ENCODE assay signal across 7 cellular contexts in the genomic region with DNA sequence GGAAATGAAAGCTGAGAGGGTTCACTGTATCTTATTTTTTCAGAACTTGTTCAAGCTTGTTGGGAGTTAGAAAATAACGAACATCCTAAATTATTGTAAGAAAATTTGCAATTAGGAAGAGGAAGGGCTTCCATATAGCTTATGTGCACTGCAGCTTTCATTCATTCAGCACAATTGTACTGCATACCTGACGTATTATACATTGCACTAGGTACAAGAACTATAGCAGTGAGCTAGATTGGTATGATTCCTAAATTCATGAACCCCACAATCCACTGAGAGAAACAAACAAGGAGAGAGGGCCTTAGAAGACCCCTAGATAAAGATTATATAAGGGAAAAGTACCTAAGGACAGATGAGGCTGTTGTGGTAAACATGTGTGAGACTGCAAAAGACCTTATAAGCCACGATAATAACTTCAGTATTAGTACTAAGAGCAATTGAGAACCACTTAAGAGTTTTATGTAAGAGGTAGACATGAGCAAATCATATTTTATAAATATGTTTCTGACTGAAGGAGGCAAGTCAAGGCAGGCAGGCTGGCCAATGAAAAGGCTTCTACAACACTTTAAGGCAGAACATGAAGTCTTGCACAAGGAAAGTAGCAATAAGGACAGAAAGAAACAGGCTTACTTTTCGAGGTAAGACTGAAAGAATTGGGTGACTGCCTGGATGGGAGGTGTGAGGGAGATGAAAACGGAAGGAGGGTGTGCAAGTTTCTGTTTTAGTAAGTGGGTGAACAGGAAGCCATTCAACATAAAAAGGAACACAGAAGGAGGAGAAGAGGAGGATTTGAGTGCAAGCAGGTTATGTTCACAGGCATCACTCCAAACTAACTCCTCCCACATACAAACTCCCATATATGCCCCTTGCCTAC.
A peak's percentile ranks its signal among the peaks of the same experiment; 100 is the strongest.
DNase-seq lines count a peak whose midpoint lies in the region; ATAC-seq and TF ChIP-seq lines count a peak whose summit lies in the region.

No MANE protein-coding gene starts in this region.

- H4K20me1 ChIP-seq in OCI-LY7 (ENCODE audit: insufficient read depth, low read length) = no peaks in the 10 kb centered on the region

- H3K4me3 Mint-ChIP-seq in memory B cell = peak overlapping the region; percentile 45

- peak overlapping the region; percentile 14; the same call in 1 of the 2 replicates for H3K4me2 ChIP-seq in OCI-LY7 (ENCODE audit: low read length)

- H3K4me3 ChIP-seq in OCI-LY7 (ENCODE audit: low read depth, low read length, poor library complexity, severe bottlenecking) = no peak overlapping the region
- no peak overlapping the region for H3K4me3 ChIP-seq in BE2C (ENCODE audit: low read depth, low read length)

- H3K27me3 ChIP-seq in BE2C = no peaks in the 10 kb centered on the region

- CTCF ChIA-PET in OCI-LY7 (lab: Charles Lee; ENCODE audit: unreplicated experiment) = no interaction called here

- no peaks in the 10 kb centered on the region for H3K79me2 ChIP-seq in OCI-LY7 (ENCODE audit: insufficient read depth, low read depth, low read length)

- DNase-seq in OCI-LY7 (ENCODE audit: low spot score) (no peak), memory B cell (ENCODE audit: low spot score in 2 of 2) (no peak), NCI-H1092 (lab: John Stamatoyannopoulos, UW) (no peak), ACHN (no peak), BE2C (no peak)

- H2AFZ ChIP-seq in OCI-LY7 (ENCODE audit: low read length) = no peak overlapping the region

- POLR2A ChIA-PET in OCI-LY7 (lab: Charles Lee) = no interaction called here

- H3K9me3 ChIP-seq in OCI-LY7 (ENCODE audit: low read length) = no peaks in the 10 kb centered on the region
- no peaks in the 10 kb centered on the region for H3K9me3 ChIP-seq in BE2C

- ATAC-seq in GM19035 (IDR thresholded peaks at IDR 0.05; ENCODE audit: unreplicated experiment) = peak; percentile 95
- peak; percentile 97 for ATAC-seq in HG02759 (IDR thresholded peaks at IDR 0.05; ENCODE audit: unreplicated experiment)
- ATAC-seq in memory B cell (ENCODE audit: low read depth) = peak; percentile 78

- no peaks in the 10 kb centered on the region for H3K9me3 Mint-ChIP-seq in memory B cell

- H3K27ac Mint-ChIP-seq in memory B cell = peak overlapping the region; percentile 60

- H3K4me1 Mint-ChIP-seq in memory B cell = peaks cover 25% of the 10 kb centered on the region

- no TSS peak for BruUV-seq in OCI-LY7 (replicated peaks; lab: Mats Ljungman, UMichigan)

- H3K9me2 ChIP-seq in OCI-LY7 (ENCODE audit: insufficient read depth, low read length) = no peaks in the 10 kb centered on the region

- H3K36me3 ChIP-seq in OCI-LY7 (ENCODE audit: insufficient read depth, low read length) = no peaks in the 10 kb centered on the region
- H3K36me3 ChIP-seq in BE2C = no peaks in the 10 kb centered on the region

- H3K27me3 Mint-ChIP-seq in memory B cell = no peaks in the 10 kb centered on the region

- H3K4me1 ChIP-seq in OCI-LY7 (ENCODE audit: insufficient read depth, low read length, poor library complexity, severe bottlenecking) = no peaks in the 10 kb centered on the region
- no peaks in the 10 kb centered on the region for H3K4me1 ChIP-seq in BE2C

- in situ Hi-C loops in ACHN (cut with HindIII; ENCODE audit: low pct_ligation_motif_present, low pct_unique_long_range_greater_than_20kb, low sequenced_read_pairs) = no loop called here

- no peak overlapping the region for H3K27ac ChIP-seq in OCI-LY7 (ENCODE audit: low read depth, low read length, poor library complexity, severe bottlenecking)

- TF ChIP-seq CTCF in OCI-LY7 (conservative IDR thresholded peaks at IDR 0.05; ENCODE audit: low read length) (no peak), BE2C (IDR thresholded peaks at IDR 0.05; ENCODE audit: low read depth, low read length) (no peak)

- no peaks in the 10 kb centered on the region for H3K36me3 Mint-ChIP-seq in memory B cell

- intact Hi-C loops in OCI-LY7 (cut with micrococcal nuclease; ENCODE audit: unreplicated experiment) = no loop called here
